Comparison of ENCODE assay signal across 9 cellular contexts in the genomic region with DNA sequence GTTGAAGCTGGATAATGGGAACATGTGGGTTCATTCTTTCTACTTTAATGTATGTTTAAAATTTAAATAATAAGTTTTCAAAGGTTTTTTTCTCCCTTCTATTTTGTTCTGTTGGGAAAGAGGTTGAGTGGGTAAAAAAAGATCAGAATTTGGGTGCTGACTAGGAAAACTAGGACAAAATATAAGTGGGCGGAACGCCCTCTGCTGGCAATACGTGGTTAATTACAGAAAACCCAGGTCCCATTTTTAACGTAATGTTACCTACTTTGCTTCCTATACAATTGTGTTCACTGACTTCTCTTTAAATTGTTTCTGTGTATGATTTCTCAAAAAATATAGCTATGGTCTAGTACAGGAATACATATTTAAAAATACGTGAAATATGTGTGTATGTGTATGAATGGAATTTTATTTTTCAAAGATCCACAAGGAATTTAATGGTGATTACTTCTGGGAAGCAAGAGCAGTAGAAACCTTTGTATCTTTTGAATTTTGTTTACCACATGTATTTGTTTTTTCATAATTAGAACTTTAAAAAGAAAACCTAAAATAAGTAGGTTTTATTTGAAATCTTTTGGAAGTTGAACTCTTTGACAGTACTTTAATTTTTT. TPM values are rescaled to one million over a fixed set of nuclear protein-coding genes. Genes with fewer than 3 reads are reported as not detected.
DNase-seq lines count a peak whose midpoint lies in the region; ATAC-seq lines count a peak whose summit lies in the region.
"Had no signal": no experiment of that assay in that cellular context is flagged by ENCODE, and none has a peak within 500 bp of the region (broad histone marks: within the 10 kb centered on the region; RNA-seq: fewer than 3 reads in every experiment).

No MANE protein-coding gene starts in this region.

- H3K36me3 Mint-ChIP-seq in activated naive CD8-positive, alpha-beta T cell treated with anti-CD3 and anti-CD28 coated beads, Interleukin-2, amount 50 U/mL, for 24 hours (ENCODE audit: low read depth) = peaks cover 29% of the 10 kb centered on the region

- H3K9me3 ChIP-seq in right cardiac atrium (ENCODE audit: control insufficient read depth, low read length) = no peaks in the 10 kb centered on the region

- DNase-seq in DMS114 treated with DMSO at 0.1 percent for 48 hours (lab: John Stamatoyannopoulos, UW; ENCODE audit: unreplicated experiment) = peak; percentile 57
- peak in 48 of 76 experiments; percentile 0 to 52 (median 16) for DNase-seq in HUDEP-2 (lab: John Stamatoyannopoulos, UW; ENCODE audit: unreplicated experiment in 76 of 76)
- peak; percentile 23 for DNase-seq in SW480 (ENCODE audit: low spot score)
- DNase-seq in activated naive CD8-positive, alpha-beta T cell treated with anti-CD3 and anti-CD28 coated beads, Interleukin-2, amount 50 U/mL, for 24 hours = peak; percentile 60
- DNase-seq in right cardiac atrium = peak in 2 of 3 donors; percentile 46 to 71
- DNase-seq in skeletal muscle cell (ENCODE audit: low read depth) = peak; percentile 8

- no peak overlapping the region for H3K4me3 ChIP-seq in right cardiac atrium (ENCODE audit: low read length)
- H3K4me3 ChIP-seq in skeletal muscle cell (ENCODE audit: low read depth, low read length) = no peak overlapping the region

- no peaks in the 10 kb centered on the region for H3K27me3 ChIP-seq in right cardiac atrium (ENCODE audit: control insufficient read depth, insufficient read depth)

- ATAC-seq in activated naive CD8-positive, alpha-beta T cell treated with anti-CD3 and anti-CD28 coated beads, Interleukin-2, amount 50 U/mL, for 24 hours = no peak
- ATAC-seq in right cardiac atrium = no peak
- ATAC-seq in HG03135 (IDR thresholded peaks at IDR 0.05; ENCODE audit: unreplicated experiment) = no peak
- ATAC-seq in GM18868 (IDR thresholded peaks at IDR 0.05; ENCODE audit: unreplicated experiment) = no peak

- no peak overlapping the region for H3K27ac Mint-ChIP-seq in activated naive CD8-positive, alpha-beta T cell treated with anti-CD3 and anti-CD28 coated beads, Interleukin-2, amount 50 U/mL, for 24 hours
- H3K27ac Mint-ChIP-seq: activated naive CD4-positive, alpha-beta T cell treated with anti-CD3 and anti-CD28 coated beads, Interleukin-2, amount 50 U/mL, for 72 hours had no signal

- H3K4me1 Mint-ChIP-seq in activated naive CD8-positive, alpha-beta T cell treated with anti-CD3 and anti-CD28 coated beads, Interleukin-2, amount 50 U/mL, for 24 hours = peaks cover 36% of the 10 kb centered on the region

- H3K27ac ChIP-seq in right cardiac atrium (ENCODE audit: low read length) = no peak overlapping the region

- no peaks in the 10 kb centered on the region for H3K27me3 Mint-ChIP-seq in activated naive CD8-positive, alpha-beta T cell treated with anti-CD3 and anti-CD28 coated beads, Interleukin-2, amount 50 U/mL, for 24 hours

- WGBS in right cardiac atrium = 7% methylated on average over 5 of the region's 5 CpGs

- H3K9me3 Mint-ChIP-seq in activated naive CD8-positive, alpha-beta T cell treated with anti-CD3 and anti-CD28 coated beads, Interleukin-2, amount 50 U/mL, for 24 hours = no peaks in the 10 kb centered on the region
- H3K9me3 Mint-ChIP-seq: activated naive CD4-positive, alpha-beta T cell treated with anti-CD3 and anti-CD28 coated beads, Interleukin-2, amount 50 U/mL, for 72 hours had no signal

- intact Hi-C loops in right cardiac atrium (cut with DNase I) = loop anchor here in 1 of 4 donors (10.0 kb wide), 1 partner anchor 794 kb away; no protein-coding TSS in a partner anchor

- H3K4me3 Mint-ChIP-seq in activated naive CD8-positive, alpha-beta T cell treated with anti-CD3 and anti-CD28 coated beads, Interleukin-2, amount 50 U/mL, for 24 hours = no peak overlapping the region

- H3K4me1 ChIP-seq in right cardiac atrium (ENCODE audit: control insufficient read depth, insufficient read depth, low read length) = no peaks in the 10 kb centered on the region

RNA-seq across cellular contexts. Expression of gene ECD, which starts 8.7 kb away (rescaled TPM):
- total RNA-seq in right cardiac atrium = 10 to 100 TPM; 16.2 to 19.3 (median 17.9) TPM
- 10.8 TPM for polyA plus RNA-seq in right cardiac atrium

RNA-seq across cellular contexts. Expression of gene FAM149B1, which starts 8.8 kb away (rescaled TPM):
- 10 to 100 TPM; 11.6 to 17.5 (median 15.1) TPM for total RNA-seq in right cardiac atrium
- polyA plus RNA-seq in right cardiac atrium = 16.2 TPM

RNA-seq across cellular contexts. Expression of gene NUDT13, which starts 48.9 kb away (rescaled TPM):
- total RNA-seq in right cardiac atrium = 1 to 10 TPM; 1.9 to 4.1 (median 2.8) TPM
- polyA plus RNA-seq in right cardiac atrium = 2.7 TPM

Comparison
In these comparisons a context has a peak if more than half of its experiments do, and no peak if none do; other contexts are left out.
1. DNase-seq: peak in every context shown above with its lines; median percentile 60 in activated naive CD8-positive, alpha-beta T cell treated with anti-CD3 and anti-CD28 coated beads, Interleukin-2, amount 50 U/mL, for 24 hours; 58 in right cardiac atrium; 57 in DMS114 treated with DMSO at 0.1 percent for 48 hours; 23 in SW480; 16 in HUDEP-2; 8 in skeletal muscle cell.